ENCODE assay signal across 8 cellular contexts in genomic region chr6:169252805-169253189, GRCh38. TPM values are rescaled to one million over a fixed set of nuclear protein-coding genes. Genes with fewer than 3 reads are reported as not detected.
DNase-seq lines count a peak whose midpoint lies in the region; ATAC-seq, FAIRE-seq and TF ChIP-seq lines count a peak whose summit lies in the region.

No MANE protein-coding gene starts in this region.

- H2AK5ac ChIP-seq in H1 (ENCODE audit: low read depth, low read length) = no peak overlapping the region

- peak overlapping the region; percentile 8 for H4K91ac ChIP-seq in H1 (replicated peaks; ENCODE audit: insufficient read length, low read length)

- in situ Hi-C loops in mammary epithelial cell (cut with MboI; ENCODE audit: low sequenced_read_pairs in 2 of 2) = no loop called here

- no peak overlapping the region for H3K23ac ChIP-seq in H1 (ENCODE audit: insufficient read length)

- H3K14ac ChIP-seq in H1 (ENCODE audit: insufficient read length) = no peak overlapping the region

- H3K36me3 ChIP-seq in left ventricle myocardium inferior (peaks cover under 1% of the 10 kb centered on the region), H1 (ENCODE audit: control insufficient read depth in 2 of 4, insufficient read depth in 4 of 4, low read length in 3 of 4) (peaks cover 0 to 12% (median 7%) of the 10 kb centered on the region in 4 experiments; a peak in 6 of 8 replicates), muscle layer of duodenum (ENCODE audit: control insufficient read depth in 1 of 2, insufficient read depth in 2 of 2, low read length in 2 of 2) (peaks cover 3 to 7% of the 10 kb centered on the region in 2 donors), aorta (ENCODE audit: control insufficient read depth in 1 of 2, insufficient read depth in 2 of 2, low read length in 1 of 2) (peaks cover 0 to 10% of the 10 kb centered on the region in 2 donors), mammary epithelial cell (ENCODE audit: insufficient read depth, low read length) (no peaks in the 10 kb centered on the region)

- TF ChIP-seq POLR2A in H1 (IDR thresholded peaks at IDR 0.05; ENCODE audit: control extremely low read depth in 1 of 2, low read depth in 2 of 2, low read length in 2 of 2) = no peak

- 2% methylated on average over 6 of the region's 6 CpGs; no CpG with 5 or more reads in 1 of the 2 experiments for WGBS in H1 (ENCODE audit: extremely low coverage in 1 of 2, insufficient coverage in 1 of 2, insufficient read length in 1 of 2, insufficient replicate concordance in 2 of 2, low coverage in 1 of 2, low lambda C conversion rate in 2 of 2, missing lambda C conversion rate in 1 of 2), 2 experiments
- WGBS in aorta, 2 donors = 0 to 2% methylated on average over 6 of the region's 6 CpGs
- 91% methylated on average over 6 of the region's 6 CpGs for WGBS in mammary epithelial cell (ENCODE audit: low coverage, missing lambda C conversion rate)

- DNase-seq in left ventricle myocardium inferior (no peak), Right ventricle myocardium superior (no peak), H1 (ENCODE audit: low read depth in 1 of 2, low spot score in 2 of 2) (no peak), aorta (peak; percentile 76 to 79), mammary epithelial cell (no peak)
- DNase-seq in activated CD8-positive, alpha-beta memory T cell treated with anti-CD3 and anti-CD28 coated beads, Interleukin-2, amount 50 U/mL, for 48 hours = no peak

- H3K9ac ChIP-seq in H1 (replicated peaks in 1 of 4; ENCODE audit: extremely low read depth in 1 of 4, low read depth in 3 of 4, low read length in 3 of 4) (no peak overlapping the region), mammary epithelial cell (ENCODE audit: insufficient read depth, low read length) (no peak overlapping the region)

- peak overlapping the region; percentile 26; the same call in 1 of the 2 replicates for H2BK5ac ChIP-seq in H1 (ENCODE audit: low read depth, low read length)

- TF ChIP-seq EP300 in H1 (IDR thresholded peaks at IDR 0.05; ENCODE audit: borderline replicate concordance in 1 of 2, low read depth in 2 of 2, low read length in 2 of 2) = no peak

- peak overlapping the region; percentile 73 to 74 for H3K4me2 ChIP-seq in H1 (ENCODE audit: insufficient read depth in 1 of 2, low read depth in 2 of 2, low read length in 2 of 2)
- no peak overlapping the region for H3K4me2 ChIP-seq in mammary epithelial cell (ENCODE audit: insufficient read depth, low read depth, low read length)

- no peaks in the 10 kb centered on the region for H3K79me2 ChIP-seq in H1 (ENCODE audit: control insufficient read depth in 1 of 2, insufficient read depth in 2 of 2, low read length in 2 of 2)
- H3K79me2 ChIP-seq in mammary epithelial cell (ENCODE audit: insufficient read depth, low read length) = no peaks in the 10 kb centered on the region

- TF ChIP-seq CTCF in left ventricle myocardium inferior (IDR thresholded peaks at IDR 0.05; ENCODE audit: borderline replicate concordance) = no peak
- no peak for TF ChIP-seq CTCF in H1 (IDR thresholded peaks at IDR 0.05; ENCODE audit: control extremely low read depth in 1 of 3, insufficient read depth in 1 of 3, low read depth in 1 of 3, low read length in 3 of 3)
- TF ChIP-seq CTCF in mammary epithelial cell (conservative IDR thresholded peaks at IDR 0.05 in 1 of 2, IDR thresholded peaks at IDR 0.05 in 1 of 2; ENCODE audit: extremely low read depth in 1 of 2, insufficient read depth in 1 of 2, low read depth in 1 of 2, low read length in 2 of 2) = no peak

- no peak overlapping the region for H2BK15ac ChIP-seq in H1 (ENCODE audit: low read length)

- peak; percentile 36 for FAIRE-seq in H1 (lab: Jason Lieb, UNC)

- no peaks in the 10 kb centered on the region for H3K79me1 ChIP-seq in H1 (ENCODE audit: low read depth, low read length)

- intact Hi-C loops in left ventricle myocardium inferior (cut with micrococcal nuclease) = no loop called here
- intact Hi-C loops in Right ventricle myocardium superior (cut with DNase I) = no loop called here
- intact Hi-C loops in aorta (cut with DNase I) = loop anchor here in 1 of 2 donors (5.0 kb wide), 2 partner anchors 80 to 200 kb away; no protein-coding TSS in a partner anchor
- intact Hi-C loops in mammary epithelial cell (cut with micrococcal nuclease) = loop anchor here (10.0 kb wide), 1 partner anchor 452 kb away; the partner anchor contains the start of genes C6orf120 and WDR27

- H3K9me3 ChIP-seq in left ventricle myocardium inferior (replicated peaks) (peaks cover 4% of the 10 kb centered on the region), H1 (ENCODE audit: insufficient read depth in 2 of 2, low read depth in 1 of 2, low read length in 1 of 2) (peaks cover 0 to 7% of the 10 kb centered on the region in 2 experiments; a peak in 2 of 4 replicates), muscle layer of duodenum (ENCODE audit: control insufficient read depth in 1 of 2, low read length in 2 of 2) (peaks cover 0 to 4% of the 10 kb centered on the region in 2 donors), aorta (ENCODE audit: control insufficient read depth, low read length) (no peaks in the 10 kb centered on the region), mammary epithelial cell (replicated peaks; ENCODE audit: insufficient read depth, low read length) (no peaks in the 10 kb centered on the region)

- H3K4ac ChIP-seq in H1 (replicated peaks; ENCODE audit: insufficient read length, low read depth, low read length) = no peak overlapping the region

- no TSS peak for BruUV-seq in mammary epithelial cell (replicated peaks; lab: Mats Ljungman, UMichigan)

- no peak overlapping the region for H4K8ac ChIP-seq in H1 (ENCODE audit: extremely low read depth, insufficient read depth, low read length)

- POLR2A ChIA-PET in H1 (lab: Charles Lee; ENCODE audit: partially characterized antibody) = interaction anchor here (0.9 to 2.0 kb wide), 6 partner anchors 10 to 470 kb away, joined by 3 to 14 read pairs (median 4); no protein-coding TSS in a partner anchor

- H3K27me3 ChIP-seq in left ventricle myocardium inferior (ENCODE audit: low read depth) = peaks cover 86% of the 10 kb centered on the region
- peaks cover 0 to 13% (median 9%) of the 10 kb centered on the region in 4 experiments; a peak in 5 of 7 replicates for H3K27me3 ChIP-seq in H1 (replicated peaks in 1 of 4; ENCODE audit: control insufficient read depth in 3 of 4, extremely low read depth in 1 of 4, insufficient read depth in 3 of 4, low read length in 3 of 4)
- peaks cover 10% of the 10 kb centered on the region for H3K27me3 ChIP-seq in muscle layer of duodenum (ENCODE audit: low read depth, low read length)
- H3K27me3 ChIP-seq in aorta (ENCODE audit: control insufficient read depth in 1 of 2, insufficient read depth in 2 of 2, low read length in 1 of 2) = no peaks in the 10 kb centered on the region
- no peaks in the 10 kb centered on the region for H3K27me3 ChIP-seq in mammary epithelial cell (ENCODE audit: insufficient read depth, low read length)

- H3K56ac ChIP-seq in H1 (replicated peaks; ENCODE audit: insufficient read length, low read depth, low read length) = no peak overlapping the region

- H2BK120ac ChIP-seq in H1 (replicated peaks; ENCODE audit: low read depth, low read length) = no peak overlapping the region

- CTCF ChIA-PET in H1 (lab: Charles Lee; ENCODE audit: partially characterized antibody) (interaction anchor here (1.0 to 1.4 kb wide), 2 partner anchors 26 to 234 kb away, joined by 3 read pairs; no protein-coding TSS in a partner anchor), mammary epithelial cell (lab: Charles Lee; ENCODE audit: low non-redundant PET) (no interaction called here)

- H4K5ac ChIP-seq in H1 (ENCODE audit: insufficient read length, low read depth, low read length) = no peak overlapping the region

- peaks cover 16% of the 10 kb centered on the region for H3K23me2 ChIP-seq in H1 (ENCODE audit: low read depth, low read length)

- H2AFZ ChIP-seq in H1 (ENCODE audit: low read length) = no peak overlapping the region
- no peak overlapping the region for H2AFZ ChIP-seq in mammary epithelial cell (ENCODE audit: low read depth, low read length)

- no peak overlapping the region for H3K18ac ChIP-seq in H1 (ENCODE audit: extremely low read depth, low read length)

- dilution Hi-C loops in mammary epithelial cell (cut with HindIII; ENCODE audit: low sequenced_read_pairs) = no loop called here

- H3K4me1 ChIP-seq in left ventricle myocardium inferior = peaks cover 16% of the 10 kb centered on the region
- peaks cover 15 to 40% (median 23%) of the 10 kb centered on the region in 4 experiments for H3K4me1 ChIP-seq in H1 (replicated peaks in 1 of 4; ENCODE audit: control insufficient read depth in 3 of 4, insufficient read depth in 4 of 4, low read length in 3 of 4)
- H3K4me1 ChIP-seq in muscle layer of duodenum (ENCODE audit: control insufficient read depth in 1 of 2, insufficient read depth in 2 of 2, low read length in 2 of 2) = peaks cover 0 to 9% of the 10 kb centered on the region in 2 donors
- H3K4me1 ChIP-seq in aorta (ENCODE audit: control insufficient read depth in 1 of 2, insufficient read depth in 2 of 2, low read length in 2 of 2) = no peaks in the 10 kb centered on the region
- H3K4me1 ChIP-seq in mammary epithelial cell (ENCODE audit: insufficient read depth, low read length) = peaks cover 9% of the 10 kb centered on the region

- ATAC-seq in Right ventricle myocardium superior (ENCODE audit: poor library complexity) = no peak
- peak; percentile 31 for ATAC-seq in aorta (ENCODE audit: low FRiP score)
- ATAC-seq in HG03139 (IDR thresholded peaks at IDR 0.05; ENCODE audit: unreplicated experiment) = no peak

- H4K20me1 ChIP-seq in H1 (replicated peaks in 1 of 2; ENCODE audit: control insufficient read depth in 1 of 2, insufficient read depth in 2 of 2, low read length in 2 of 2) (peaks cover 0 to 3% of the 10 kb centered on the region in 2 experiments), mammary epithelial cell (ENCODE audit: insufficient read depth, low read length) (no peaks in the 10 kb centered on the region)

- TF ChIP-seq RAD21 in H1 (IDR thresholded peaks at IDR 0.05 in 1 of 2, conservative IDR thresholded peaks at IDR 0.05 in 1 of 2; ENCODE audit: low read depth in 2 of 2, low read length in 2 of 2) = no peak

- H2BK20ac ChIP-seq in H1 (ENCODE audit: low read length) = no peak overlapping the region

- H3K4me3 ChIP-seq in left ventricle myocardium inferior (peak overlapping the region; percentile 54), H1 (ENCODE audit: extremely low read depth in 1 of 4, insufficient read depth in 2 of 4, low read depth in 3 of 4, low read length in 4 of 4) (peak overlapping the region; percentile 15 to 61 (median 52); a peak in 7 of 8 replicates), muscle layer of duodenum (ENCODE audit: low read depth in 1 of 2, low read length in 2 of 2) (peak overlapping the region; percentile 53 to 63), aorta (ENCODE audit: low read length in 2 of 2) (peak overlapping the region; percentile 60 to 68), mammary epithelial cell (replicated peaks in 1 of 3; ENCODE audit: insufficient read depth in 1 of 3, low read depth in 2 of 3, low read length in 3 of 3) (no peak overlapping the region)

- H3K27ac ChIP-seq in left ventricle myocardium inferior (replicated peaks) = peak overlapping the region; percentile 22
- no peak overlapping the region for H3K27ac ChIP-seq in H1 (ENCODE audit: low read depth, low read length)
- peak overlapping the region; percentile 67 for H3K27ac ChIP-seq in muscle layer of duodenum (ENCODE audit: low read length)
- peak overlapping the region in 1 of 2 donors; percentile 48 for H3K27ac ChIP-seq in aorta (ENCODE audit: low read depth in 1 of 2, low read length in 2 of 2)
- no peak overlapping the region for H3K27ac ChIP-seq in mammary epithelial cell (ENCODE audit: insufficient read depth, low read depth, low read length)

- H2BK12ac ChIP-seq in H1 (ENCODE audit: low read depth, low read length) = peak overlapping the region; percentile 82; the same call in 1 of the 2 replicates

RNA-seq across cellular contexts. Expression of gene THBS2, which starts 0.8 kb away (rescaled TPM):
- 6.9 TPM for total RNA-seq in left ventricle myocardium inferior
- total RNA-seq in Right ventricle myocardium superior = 8.6 TPM
- 22.5 and 23.3 TPM in 2 replicates for total RNA-seq in H1 (2021; fragmentation: NEBNext Ultra II Directional; extraction: Animal tissue kit (Norgen Biotek cat#: 25700))
- polyA plus RNA-seq in H1 (2011; rRNA removed) = 11.0 and 14.5 TPM in 2 replicates
- 13.2 TPM for polyA plus RNA-seq in H1 (2011; cell fraction: cytosol; rRNA removed)
- polyA plus RNA-seq in H1 (2011; cell fraction: nucleus; rRNA removed) = 33.1 TPM
- 9.6 to 12.8 TPM (median 11.3 TPM) in 4 replicates for polyA plus RNA-seq in H1 (2012, experiment 1 of 2)
- polyA plus RNA-seq in H1 (2012, experiment 2 of 2) = 3.1 TPM
- polyA plus RNA-seq in H1 (2013, experiment 1 of 2) = 21.3 TPM
- polyA plus RNA-seq in H1 (2013, experiment 2 of 2) = 17.4 TPM
- polyA minus RNA-seq in H1 (2011; rRNA and poly(A)+ RNA removed) = 23.9 and 27.8 TPM in 2 replicates
- 17.0 TPM for polyA minus RNA-seq in H1 (2011; cell fraction: cytosol; rRNA and poly(A)+ RNA removed)
- polyA minus RNA-seq in H1 (2011; cell fraction: nucleus; rRNA and poly(A)+ RNA removed) = 19.3 TPM
- total RNA-seq in aorta = 1,000 to 10,000 TPM in 1 of 2 donors, 100 to 1,000 TPM in 1; 700 to 1,026 TPM
- polyA plus RNA-seq in aorta = 100 to 1,000 TPM in 1 of 2 donors, 10 to 100 TPM in 1; 68.6 to 378 TPM
- total RNA-seq in mammary epithelial cell = 1 to 10 TPM in 1 of 2 donors, under 1 TPM in 1; 0.64 to 4.3 TPM
- polyA plus RNA-seq in mammary epithelial cell = 0.46 TPM
- 1.8 TPM for polyA minus RNA-seq in mammary epithelial cell

Comparison
In these comparisons a context has a peak if more than half of its experiments do, and no peak if none do; other contexts are left out.
1. DNase-seq: peak in aorta (2 of 2); none in left ventricle myocardium inferior (single experiment), Right ventricle myocardium superior (single experiment), H1 (0 of 2), activated CD8-positive, alpha-beta memory T cell treated with anti-CD3 and anti-CD28 coated beads, Interleukin-2, amount 50 U/mL, for 48 hours (single experiment) and mammary epithelial cell (single experiment).
2. H3K27ac ChIP-seq: peak in left ventricle myocardium inferior (single experiment) and muscle layer of duodenum (single experiment); none in H1 (single experiment) and mammary epithelial cell (single experiment).
3. H3K4me3 ChIP-seq: peak in left ventricle myocardium inferior (single experiment), H1 (4 of 4), muscle layer of duodenum (2 of 2) and aorta (2 of 2); none in mammary epithelial cell (0 of 3).
4. RNA of gene THBS2, which starts 0.8 kb away (total RNA-seq): 700 to 1,026 TPM in aorta; 22.5 to 23.3 TPM in H1, 8.6 TPM in Right ventricle myocardium superior (single experiment), 6.9 TPM in left ventricle myocardium inferior (single experiment) and 0.64 to 4.3 TPM in mammary epithelial cell; every median in the first group is over 10 times any median in the second.